Comparison of ENCODE assay signal across 9 cellular contexts in genomic region chr16:15435216-15435864, GRCh38. TPM values are rescaled to one million over a fixed set of nuclear protein-coding genes. Genes with fewer than 3 reads are reported as not detected.
A peak's percentile ranks its signal among the peaks of the same experiment; 100 is the strongest.
DNase-seq lines count a peak whose midpoint lies in the region; ATAC-seq and TF ChIP-seq lines count a peak whose summit lies in the region.
"Had no signal": no experiment of that assay in that cellular context is flagged by ENCODE, and none has a peak within 500 bp of the region (broad histone marks: within the 10 kb centered on the region; RNA-seq: fewer than 3 reads in every experiment).

No MANE protein-coding gene starts in this region.

- no peak for TF ChIP-seq CTCF in spleen (IDR thresholded peaks at IDR 0.05 in 8 of 11, conservative IDR thresholded peaks at IDR 0.05 in 3 of 11)

- H3K9me3 ChIP-seq in spleen: no peaks in the 10 kb centered on the region

- ATAC-seq in activated T-cell treated with anti-CD3 and anti-CD28 coated beads, Interleukin-2, amount 50 U/mL, for 72 hours (replicated peaks in 1 of 2): no peak
- no peak for ATAC-seq in HG03196 (IDR thresholded peaks at IDR 0.05; ENCODE audit: unreplicated experiment)

- peaks cover 37% of the 10 kb centered on the region for H3K27me3 Mint-ChIP-seq in activated T-cell treated with anti-CD3 and anti-CD28 coated beads, Interleukin-2, amount 50 U/mL, for 72 hours (ENCODE audit: low read depth)

- 14 to 17% (median 16%) methylated on average over 21 to 22 of the region's 22 CpGs for WGBS in spleen, 5 donors

- H3K4me3 ChIP-seq in iPS-11a (ENCODE audit: low read depth, low read length) (peak overlapping the region; percentile 77), spleen (peak overlapping the region; percentile 58 to 91 (median 74))

- H3K9me3 Mint-ChIP-seq in activated T-cell treated with anti-CD3 and anti-CD28 coated beads, Interleukin-2, amount 50 U/mL, for 72 hours: no peaks in the 10 kb centered on the region

- peaks cover 21% of the 10 kb centered on the region for H3K4me1 Mint-ChIP-seq in activated T-cell treated with anti-CD3 and anti-CD28 coated beads, Interleukin-2, amount 50 U/mL, for 72 hours (ENCODE audit: low read depth)

- intact Hi-C loops in spleen (cut with DNase I; ENCODE audit: low total_unique reads): no loop called here

- H3K4me3 Mint-ChIP-seq in activated T-cell treated with anti-CD3 and anti-CD28 coated beads, Interleukin-2, amount 50 U/mL, for 72 hours: peak overlapping the region; percentile 92 to 95

- no peak for TF ChIP-seq POLR2A in spleen (IDR thresholded peaks at IDR 0.05)

- H3K4me1 ChIP-seq in spleen: peaks cover 0 to 23% (median 19%) of the 10 kb centered on the region in 6 donors

- H3K27me3 ChIP-seq in spleen (replicated peaks in 1 of 7): peaks cover 0 to 32% (median 12%) of the 10 kb centered on the region in 7 donors

- DNase-seq in DMS53 (lab: John Stamatoyannopoulos, UW) (peak; percentile 28), DMS53 treated with DMSO at 0.1 percent for 48 hours (lab: John Stamatoyannopoulos, UW; ENCODE audit: unreplicated experiment) (no peak), spleen (no peak), pons (ENCODE audit: low spot score) (no peak)
- DNase-seq in activated T-cell treated with anti-CD3 and anti-CD28 coated beads, Interleukin-2, amount 50 U/mL, for 72 hours: peak in 1 of 2 donors; percentile 12
- no peak for DNase-seq in activated CD4-positive, CD25-positive, alpha-beta regulatory T cell (lab: John Stamatoyannopoulos, UW)

- peaks cover 0 to 2% of the 10 kb centered on the region in 2 donors for H3K36me3 Mint-ChIP-seq in activated T-cell treated with anti-CD3 and anti-CD28 coated beads, Interleukin-2, amount 50 U/mL, for 72 hours (ENCODE audit: insufficient read depth in 2 of 2)

- no peaks in the 10 kb centered on the region for H3K36me3 ChIP-seq in spleen

- peak overlapping the region; percentile 79 for H3K27ac Mint-ChIP-seq in activated T-cell treated with anti-CD3 and anti-CD28 coated beads, Interleukin-2, amount 50 U/mL, for 72 hours

- H3K27ac ChIP-seq in spleen: peak overlapping the region in 6 of 8 donors; percentile 62 to 77 (median 63)

RNA-seq across cellular contexts. Expression of gene BMERB1, which starts 1.0 kb away (rescaled TPM):
- total RNA-seq in activated T-cell treated with anti-CD3 and anti-CD28 coated beads, Interleukin-2, amount 50 U/mL, for 72 hours: 10 to 100 TPM; 22.3 to 30.7 TPM
- total RNA-seq in spleen: 10 to 100 TPM; 12.3 to 36.5 (median 27.6) TPM
- 1 to 10 TPM; 5.6 to 7.1 (median 6.6) TPM for polyA plus RNA-seq in spleen

RNA-seq across cellular contexts. Expression of gene MPV17L, which starts 39.8 kb away (rescaled TPM):
- under 1 TPM; 0.05 to 0.17 TPM for total RNA-seq in activated T-cell treated with anti-CD3 and anti-CD28 coated beads, Interleukin-2, amount 50 U/mL, for 72 hours
- 1 to 10 TPM; 1.4 to 9.0 (median 5.8) TPM for total RNA-seq in spleen
- polyA plus RNA-seq in spleen: 1 to 10 TPM in 1 of 3 donors, under 1 TPM in 2; 0.79 to 2.5 (median 0.98) TPM
- total RNA-seq: T-helper 2 cell treated with Interferon-gamma antibody and Interleukin-4, amounts not matched to agents 100 ng/mL and 5 ng/mL, for 36 hours had no signal

RNA-seq across cellular contexts. Expression of gene NPIPA5, which starts 57.2 kb away (rescaled TPM):
- total RNA-seq in activated T-cell treated with anti-CD3 and anti-CD28 coated beads, Interleukin-2, amount 50 U/mL, for 72 hours: 1 to 10 TPM in 1 of 2 donors, under 1 TPM in 1; 0.39 to 9.1 TPM
- total RNA-seq in spleen: 10 to 100 TPM in 3 of 7 donors, 1 to 10 TPM in 4; 3.9 to 15.1 (median 8.4) TPM
- polyA plus RNA-seq in spleen: 10 to 100 TPM in 2 of 3 donors, 1 to 10 TPM in 1; 1.8 to 30.6 (median 23.6) TPM
